11 cellular contexts compared by ENCODE assay signal in the genomic region with DNA sequence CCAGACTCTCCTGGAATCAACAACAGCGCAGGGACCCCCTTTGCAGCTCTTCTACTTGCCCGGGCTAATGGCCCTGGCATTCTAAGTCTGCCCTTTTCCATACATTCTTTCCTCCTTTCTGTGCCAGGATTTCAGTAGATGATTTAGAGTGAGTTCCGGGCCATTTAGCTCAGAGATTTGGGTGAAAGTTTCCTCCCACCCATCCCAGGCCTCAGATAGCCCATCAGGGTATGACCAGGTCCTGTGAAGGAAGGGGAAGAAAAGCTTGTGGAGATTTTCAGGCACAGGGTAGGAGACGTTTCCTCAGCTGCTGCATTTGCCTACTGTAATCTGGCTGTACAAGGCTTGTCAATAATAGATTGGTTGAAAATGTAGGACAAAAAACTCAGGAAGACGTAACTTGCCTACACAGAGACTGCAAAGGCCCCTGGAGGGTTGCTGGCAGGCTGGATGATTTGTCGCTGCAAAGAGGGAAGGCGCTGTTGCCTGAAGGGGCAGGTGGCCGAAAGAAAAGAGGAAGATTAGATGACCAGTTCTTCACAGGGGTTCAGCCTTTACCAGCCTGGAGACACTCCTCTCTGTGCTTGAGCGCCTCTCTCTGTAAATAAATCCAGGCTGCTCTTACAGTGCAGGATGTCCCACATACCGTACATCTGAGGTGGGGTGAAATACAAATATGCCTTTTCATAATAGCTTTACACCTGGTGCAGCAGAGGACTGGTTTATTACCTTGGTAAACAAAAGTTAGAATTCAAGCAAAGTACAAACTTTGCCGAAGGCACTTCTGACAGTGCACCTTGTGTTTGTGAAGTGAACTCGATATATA.
DNase-seq lines count a peak whose midpoint lies in the region; ATAC-seq, FAIRE-seq and TF ChIP-seq lines count a peak whose summit lies in the region.
"Had no signal": no experiment of that assay in that cellular context is flagged by ENCODE, and none has a peak within 500 bp of the region (broad histone marks: within the 10 kb centered on the region; RNA-seq: fewer than 3 reads in every experiment).

No MANE protein-coding gene starts in this region.

- no peak for TF ChIP-seq CTCF in WTC11 (IDR thresholded peaks at IDR 0.05)
- TF ChIP-seq CTCF in upper lobe of left lung (IDR thresholded peaks at IDR 0.05), result no peak
- no peak for TF ChIP-seq CTCF in D721Med (IDR thresholded peaks at IDR 0.05; ENCODE audit: insufficient read depth, missing control alignments)
- no peak for TF ChIP-seq CTCF in BE2C (IDR thresholded peaks at IDR 0.05; ENCODE audit: low read depth, low read length)

- FAIRE-seq in D721Med (lab: Jason Lieb, UNC), result no peak

- TF ChIP-seq EP300 in upper lobe of left lung (IDR thresholded peaks at IDR 0.05), result no peak

- H3K9me3 Mint-ChIP-seq in activated CD4-positive, alpha-beta T cell treated with anti-CD3 and anti-CD28 coated beads, Interleukin-2, amount 10 ng/mL, durations not matched to agents 24 days and 14 days, result peaks cover 13% of the 10 kb centered on the region
- peaks cover 12% of the 10 kb centered on the region for H3K9me3 Mint-ChIP-seq in WTC11

- peak overlapping the region in 2 of 4 donors; percentile 27 to 36 for H3K27ac ChIP-seq in upper lobe of left lung
- H3K27ac ChIP-seq: coronary artery, SK-N-MC had no signal

- DNase-seq in activated CD4-positive, alpha-beta T cell treated with anti-CD3 and anti-CD28 coated beads, Interleukin-2, amount 10 ng/mL, durations not matched to agents 24 days and 14 days, result peak; percentile 54
- DNase-seq in activated CD4-positive, alpha-beta T cell treated with anti-CD3 and anti-CD28 coated beads, Interleukin-2, amount 50 U/mL, for 4 hours, result no peak
- no peak for DNase-seq in WTC11 (ENCODE audit: low spot score)
- DNase-seq in left colon, result peak; percentile 22 to 51
- peak in 1 of 2 donors; percentile 22 for DNase-seq in upper lobe of left lung
- no peak for DNase-seq in GM19238 (ENCODE audit: insufficient read length, low spot score)
- DNase-seq in D721Med (ENCODE audit: insufficient read length, low spot score), result no peak
- no peak for DNase-seq in BE2C
- DNase-seq: NCI-H1105 had no signal

- no peak for TF ChIP-seq POLR2A in upper lobe of left lung (IDR thresholded peaks at IDR 0.05)

- CTCF ChIA-PET in WTC11 (lab: Charles Lee), result interaction anchor here (0.7 to 1.4 kb wide), 3 partner anchors 59 to 69 kb away, joined by 3 read pairs; no protein-coding TSS in a partner anchor

- no peaks in the 10 kb centered on the region for H3K27me3 Mint-ChIP-seq in activated CD4-positive, alpha-beta T cell treated with anti-CD3 and anti-CD28 coated beads, Interleukin-2, amount 10 ng/mL, durations not matched to agents 24 days and 14 days
- H3K27me3 Mint-ChIP-seq in WTC11 (ENCODE audit: low read depth), result no peaks in the 10 kb centered on the region; the same call in 1 of the 2 replicates

- intact Hi-C loops in activated CD4-positive, alpha-beta T cell treated with anti-CD3 and anti-CD28 coated beads, Interleukin-2, amount 10 ng/mL, durations not matched to agents 24 days and 14 days (cut with micrococcal nuclease), result loop anchor here (5.0 to 10.0 kb wide), 4 partner anchors 44 to 924 kb away; no protein-coding TSS in a partner anchor
- intact Hi-C loops in left colon (cut with DNase I, micrococcal nuclease), result no loop called here

- POLR2A ChIA-PET in WTC11 (lab: Charles Lee), result no interaction called here

- no peak overlapping the region for H3K4me3 Mint-ChIP-seq in activated CD4-positive, alpha-beta T cell treated with anti-CD3 and anti-CD28 coated beads, Interleukin-2, amount 10 ng/mL, durations not matched to agents 24 days and 14 days
- no peak overlapping the region for H3K4me3 Mint-ChIP-seq in WTC11

- H3K27me3 ChIP-seq in upper lobe of left lung (no peaks in the 10 kb centered on the region), BE2C (no peaks in the 10 kb centered on the region)

- H3K4me3 ChIP-seq in upper lobe of left lung (no peak overlapping the region), BE2C (ENCODE audit: low read depth, low read length) (no peak overlapping the region)
- H3K4me3 ChIP-seq: coronary artery, SK-N-MC had no signal

- WGBS in upper lobe of left lung, 2 donors, result 61 to 64% methylated on average over 12 of the region's 12 CpGs

- H3K4me1 ChIP-seq in upper lobe of left lung, result peaks cover 0 to 6% (median 4%) of the 10 kb centered on the region in 4 donors
- no peaks in the 10 kb centered on the region for H3K4me1 ChIP-seq in BE2C

- peaks cover 56% of the 10 kb centered on the region for H3K4me1 Mint-ChIP-seq in activated CD4-positive, alpha-beta T cell treated with anti-CD3 and anti-CD28 coated beads, Interleukin-2, amount 10 ng/mL, durations not matched to agents 24 days and 14 days
- H3K4me1 Mint-ChIP-seq in WTC11, result peaks cover 41% of the 10 kb centered on the region

- ATAC-seq in WTC11 (peak; percentile 53), left colon (peak; percentile 97), upper lobe of left lung (ENCODE audit: low FRiP score in 2 of 2) (peak; percentile 20 to 75)

- H3K36me3 ChIP-seq in upper lobe of left lung (no peaks in the 10 kb centered on the region), BE2C (no peaks in the 10 kb centered on the region)

- no peaks in the 10 kb centered on the region for H3K9me3 ChIP-seq in upper lobe of left lung
- H3K9me3 ChIP-seq in BE2C, result no peaks in the 10 kb centered on the region

- H3K36me3 Mint-ChIP-seq in activated CD4-positive, alpha-beta T cell treated with anti-CD3 and anti-CD28 coated beads, Interleukin-2, amount 10 ng/mL, durations not matched to agents 24 days and 14 days (ENCODE audit: low read depth), result peaks cover 14% of the 10 kb centered on the region
- peaks cover 3% of the 10 kb centered on the region; the same call in 1 of the 2 replicates for H3K36me3 Mint-ChIP-seq in WTC11

- no peak overlapping the region for H3K27ac Mint-ChIP-seq in activated CD4-positive, alpha-beta T cell treated with anti-CD3 and anti-CD28 coated beads, Interleukin-2, amount 10 ng/mL, durations not matched to agents 24 days and 14 days
- H3K27ac Mint-ChIP-seq in WTC11, result peak overlapping the region; percentile 21; the same call in 1 of the 2 replicates

TF ChIP-seq in WTC11, 78 proteins besides CTCF, POLR2A, EP300 and RAD21:
- TF ChIP-seq IRF2 (CRISPR knock-in tag; IDR thresholded peaks at IDR 0.05; ENCODE audit: borderline replicate concordance, low read depth) (no peak), ZNF317 (CRISPR knock-in tag; IDR thresholded peaks at IDR 0.05; ENCODE audit: borderline replicate concordance, low read depth) (no peak), TP53 (CRISPR knock-in tag; IDR thresholded peaks at IDR 0.05) (no peak), GABPB1 (CRISPR knock-in tag; IDR thresholded peaks at IDR 0.05) (no peak), ZNF219 (CRISPR knock-in tag; IDR thresholded peaks at IDR 0.05; ENCODE audit: borderline replicate concordance) (no peak), HMGA2 (CRISPR knock-in tag; IDR thresholded peaks at IDR 0.05) (no peak), SMAD4 (CRISPR knock-in tag; IDR thresholded peaks at IDR 0.05) (no peak), AR (CRISPR knock-in tag; IDR thresholded peaks at IDR 0.05) (no peak), RELA (CRISPR knock-in tag; IDR thresholded peaks at IDR 0.05; ENCODE audit: borderline replicate concordance) (no peak), CDX4 (CRISPR knock-in tag; IDR thresholded peaks at IDR 0.05; ENCODE audit: borderline replicate concordance) (no peak)

Comparison
In these comparisons a context has a peak if more than half of its experiments do, and no peak if none do; other contexts are left out.
1. DNase-seq: peak in activated CD4-positive, alpha-beta T cell treated with anti-CD3 and anti-CD28 coated beads, Interleukin-2, amount 10 ng/mL, durations not matched to agents 24 days and 14 days (single experiment) and left colon (2 of 2); none in activated CD4-positive, alpha-beta T cell treated with anti-CD3 and anti-CD28 coated beads, Interleukin-2, amount 50 U/mL, for 4 hours (0 of 2), WTC11 (single experiment), GM19238 (single experiment), D721Med (single experiment) and BE2C (single experiment).
2. Peak in every context shown above with its lines, with median percentiles within 50 percentile points of each other: ATAC-seq.